In genomic region chr5:109865636-109866035, GRCh38 we compare ENCODE assay signal across 8 cellular contexts.
DNase-seq lines count a peak whose midpoint lies in the region; ATAC-seq and TF ChIP-seq lines count a peak whose summit lies in the region.

No MANE protein-coding gene starts in this region.

- intact Hi-C loops in lower leg skin (cut with DNase I; ENCODE audit: low total_unique reads): no loop called here

- WGBS in lower leg skin, 2 donors: 39 to 51% methylated on average over 2 of the region's 2 CpGs

- DNase-seq in DMS153 treated with DMSO at 0.1 percent for 48 hours (lab: John Stamatoyannopoulos, UW; ENCODE audit: unreplicated experiment): peak; percentile 29
- peak; percentile 80 for DNase-seq in HS-5 (ENCODE audit: low read depth)
- peak; percentile 54 for DNase-seq in amniotic stem cell (lab: John Stamatoyannopoulos, UW)
- peak; percentile 87 for DNase-seq in myocyte (ENCODE audit: low read depth)
- no peak for DNase-seq in lower leg skin (ENCODE audit: low spot score in 2 of 2)
- no peak for DNase-seq in activated CD4-positive, alpha-beta T cell treated with anti-CD3 and anti-CD28 coated beads, Interleukin-2, amount 50 U/mL, for 4 hours
- DNase-seq in mesenteric fat pad (ENCODE audit: low spot score): no peak

- H3K4me3 ChIP-seq in lower leg skin (ENCODE audit: low read depth, poor library complexity, severe bottlenecking): no peak overlapping the region

- no peak for ATAC-seq in HG03039 (IDR thresholded peaks at IDR 0.05; ENCODE audit: unreplicated experiment)

- TF ChIP-seq CTCF in lower leg skin (IDR thresholded peaks at IDR 0.05): no peak

- no peak for TF ChIP-seq POLR2A in lower leg skin (IDR thresholded peaks at IDR 0.05)

Comparison
In these comparisons a context has a peak if more than half of its experiments do, and no peak if none do; other contexts are left out.
1. DNase-seq: peak in DMS153 treated with DMSO at 0.1 percent for 48 hours (single experiment), HS-5 (single experiment), amniotic stem cell (single experiment) and myocyte (single experiment); none in lower leg skin (0 of 2), activated CD4-positive, alpha-beta T cell treated with anti-CD3 and anti-CD28 coated beads, Interleukin-2, amount 50 U/mL, for 4 hours (0 of 2) and mesenteric fat pad (single experiment).